In genomic region chr3:61443886-61444285, GRCh38 we compare ENCODE assay signal across 14 cellular contexts.
DNase-seq lines count a peak whose midpoint lies in the region; ATAC-seq, FAIRE-seq and TF ChIP-seq lines count a peak whose summit lies in the region.
"Had no signal": no experiment of that assay in that cellular context is flagged by ENCODE, and none has a peak within 500 bp of the region (broad histone marks: within the 10 kb centered on the region; RNA-seq: fewer than 3 reads in every experiment).

No MANE protein-coding gene starts in this region.

- H2AFZ ChIP-seq in GM12878 (ENCODE audit: control insufficient read depth, low read depth, low read length), result no peak overlapping the region
- H2AFZ ChIP-seq: GM23338 had no signal

- no peak overlapping the region for H3K27ac ChIP-seq in right atrium auricular region
- no peak overlapping the region for H3K27ac ChIP-seq in GM12878 (ENCODE audit: control insufficient read depth, insufficient read depth)
- H3K27ac ChIP-seq: 22Rv1 had no signal

- no peak for DNase-seq in Right ventricle myocardium superior
- DNase-seq in right atrium auricular region (ENCODE audit: low spot score), result no peak
- DNase-seq in LNCaP clone FGC (ENCODE audit: low read depth), result no peak
- no peak for DNase-seq in GM12878 (ENCODE audit: low read depth, low spot score)
- no peak for DNase-seq in CD1c-positive myeloid dendritic cell (ENCODE audit: extremely low spot score)
- no peak for DNase-seq in NCI-H1436 treated with DMSO at 0.1 percent for 48 hours (lab: John Stamatoyannopoulos, UW)
- DNase-seq in NCI-H1694 (lab: John Stamatoyannopoulos, UW), result no peak
- DNase-seq: Caco-2; CD8-positive, alpha-beta memory T cell; DND-41; H7 had no signal

- no peak overlapping the region for H3K4me2 ChIP-seq in GM12878 (ENCODE audit: control insufficient read depth, insufficient read depth)
- H3K4me2 ChIP-seq: GM23338 had no signal

- H3K4me3 ChIP-seq in right atrium auricular region, result no peak overlapping the region
- no peak overlapping the region for H3K4me3 ChIP-seq in LNCaP clone FGC (ENCODE audit: low read depth, low read length)
- no peak overlapping the region for H3K4me3 ChIP-seq in GM12878
- H3K4me3 ChIP-seq: GM23338 had no signal

- RAD21 ChIA-PET in GM12878 (lab: Charles Lee; ENCODE audit: unreplicated experiment), result interaction anchor here (1.2 to 2.0 kb wide), 3 partner anchors 10 to 86 kb away, joined by 3 to 18 read pairs (median 5); no protein-coding TSS in a partner anchor

- H3K27me3 ChIP-seq in right atrium auricular region (no peaks in the 10 kb centered on the region), GM12878 (replicated peaks in 1 of 2; ENCODE audit: control insufficient read depth in 2 of 2, insufficient read depth in 2 of 2, low read length in 1 of 2) (no peaks in the 10 kb centered on the region)

- no peak for TF ChIP-seq CTCF in right atrium auricular region (IDR thresholded peaks at IDR 0.05)
- 0 out of 2 replicates have a peak, but pooled peaks have one; percentile 11 for TF ChIP-seq CTCF in LNCaP clone FGC (IDR thresholded peaks at IDR 0.05; ENCODE audit: control insufficient read depth, extremely low read depth, insufficient read depth)
- no peak; a peak in 1 of 6 replicates for TF ChIP-seq CTCF in GM12878 (IDR thresholded peaks at IDR 0.05 in 2 of 3, conservative IDR thresholded peaks at IDR 0.05 in 1 of 3; ENCODE audit: control insufficient read depth in 2 of 3, extremely low read depth in 1 of 3, insufficient read depth in 1 of 3, low read depth in 3 of 3, low read length in 3 of 3)

- POLR2A ChIA-PET in GM12878 (lab: Charles Lee), result interaction anchor here (0.6 kb wide), 1 partner anchor 419 kb away, joined by 4 read pairs; no protein-coding TSS in a partner anchor

- TF ChIP-seq RAD21 in GM12878 (IDR thresholded peaks at IDR 0.05; ENCODE audit: insufficient read depth, low read depth, low read length), result no peak

- H3K36me3 ChIP-seq in right atrium auricular region (no peaks in the 10 kb centered on the region), GM12878 (ENCODE audit: control insufficient read depth in 2 of 2, insufficient read depth in 2 of 2, low read length in 1 of 2) (no peaks in the 10 kb centered on the region)

- no peak for FAIRE-seq in GM12878 (lab: Jason Lieb, UNC)
- FAIRE-seq: GM18507 had no signal

- TF ChIP-seq POLR2A in GM12878 (IDR thresholded peaks at IDR 0.05; ENCODE audit: low read depth, low read length), result no peak

- H3K4me1 ChIP-seq in right atrium auricular region, result peaks cover 0 to 15% of the 10 kb centered on the region in 2 donors
- no peaks in the 10 kb centered on the region for H3K4me1 ChIP-seq in GM12878 (ENCODE audit: control insufficient read depth, insufficient read depth, low read length)

- no peaks in the 10 kb centered on the region for H4K20me1 ChIP-seq in GM12878 (ENCODE audit: control insufficient read depth, insufficient read depth)

- H3K9ac ChIP-seq in GM12878 (ENCODE audit: control insufficient read depth, insufficient read depth, low read length), result no peak overlapping the region

- intact Hi-C loops in Right ventricle myocardium superior (cut with DNase I), result no loop called here
- intact Hi-C loops in GM12878 (cut with micrococcal nuclease; ENCODE audit: unreplicated experiment), result no loop called here

- SMC1A ChIA-PET in GM12878 (lab: Charles Lee; ENCODE audit: uncharacterized antibody, unreplicated experiment), result interaction anchor here (1.2 to 3.5 kb wide), 5 partner anchors 10 to 121 kb away, joined by 3 to 27 read pairs (median 8); no protein-coding TSS in a partner anchor

- BruUV-seq in GM12878 (replicated peaks; lab: Mats Ljungman, UMichigan), result no TSS peak

- H3K9me3 ChIP-seq in right atrium auricular region (no peaks in the 10 kb centered on the region), GM12878 (replicated peaks; ENCODE audit: control insufficient read depth, insufficient read depth, low read length) (no peaks in the 10 kb centered on the region)
- H3K9me3 ChIP-seq: Caco-2 had no signal

- in situ Hi-C loops in GM12878 (cut with MboI), result no loop called here

- ATAC-seq in Right ventricle myocardium superior (ENCODE audit: poor library complexity) (peak; percentile 48), GM12878 (peak; percentile 68)
- ATAC-seq: GM23338 had no signal

- no peak for TF ChIP-seq EP300 in GM12878 (IDR thresholded peaks at IDR 0.05; ENCODE audit: borderline replicate concordance in 1 of 2, control insufficient read depth in 1 of 2, low read depth in 2 of 2, low read length in 2 of 2)

- CTCF ChIA-PET in GM12878 (lab: Yijun Ruan, JAX), result interaction anchor here (0.6 to 3.0 kb wide), 10 partner anchors 11 to 749 kb away, joined by 3 to 26 read pairs (median 5); no protein-coding TSS in a partner anchor

- no peaks in the 10 kb centered on the region for H3K79me2 ChIP-seq in GM12878 (ENCODE audit: control insufficient read depth, insufficient read depth, low read length)

TF ChIP-seq in GM12878, 131 proteins besides CTCF, POLR2A, EP300 and RAD21:
- TF ChIP-seq CBFB (IDR thresholded peaks at IDR 0.05; ENCODE audit: low read depth) (no peak), NR2F1 (conservative IDR thresholded peaks at IDR 0.05) (peak; percentile 33; the same call in 1 of the 2 replicates)
- TF ChIP-seq, protein P1, sequence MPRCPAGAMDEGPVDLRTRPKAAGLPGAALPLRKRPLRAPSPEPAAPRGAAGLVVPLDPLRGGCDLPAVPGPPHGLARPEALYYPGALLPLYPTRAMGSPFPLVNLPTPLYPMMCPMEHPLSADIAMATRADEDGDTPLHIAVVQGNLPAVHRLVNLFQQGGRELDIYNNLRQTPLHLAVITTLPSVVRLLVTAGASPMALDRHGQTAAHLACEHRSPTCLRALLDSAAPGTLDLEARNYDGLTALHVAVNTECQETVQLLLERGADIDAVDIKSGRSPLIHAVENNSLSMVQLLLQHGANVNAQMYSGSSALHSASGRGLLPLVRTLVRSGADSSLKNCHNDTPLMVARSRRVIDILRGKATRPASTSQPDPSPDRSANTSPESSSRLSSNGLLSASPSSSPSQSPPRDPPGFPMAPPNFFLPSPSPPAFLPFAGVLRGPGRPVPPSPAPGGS (IDR thresholded peaks at IDR 0.05; ENCODE audit: borderline replicate concordance, insufficient read depth, low read depth, low read length, poor library complexity, severe bottlenecking), result no peak
